ENCODE assay signal across 8 cellular contexts in the genomic region with DNA sequence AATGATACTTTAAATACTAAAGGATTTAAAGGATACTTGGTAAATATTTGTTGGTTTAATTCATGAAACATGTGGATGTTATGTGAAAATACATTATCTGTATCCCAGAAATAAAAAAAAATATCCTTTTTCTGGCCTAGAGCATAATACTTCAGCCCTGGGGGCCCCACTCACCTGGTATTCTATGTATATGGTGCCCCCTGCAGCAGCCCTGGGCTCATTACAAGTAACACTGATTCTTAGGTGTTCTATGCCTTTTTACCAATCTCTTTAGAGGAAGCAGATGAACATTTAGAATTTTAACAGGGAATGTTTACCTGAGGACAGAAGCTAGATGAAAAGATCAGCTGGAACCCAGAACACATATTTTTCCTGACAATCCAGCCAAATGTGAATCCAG. TPM values are rescaled to one million over a fixed set of nuclear protein-coding genes. Genes with fewer than 3 reads are reported as not detected.
A peak's percentile ranks its signal among the peaks of the same experiment; 100 is the strongest.
DNase-seq lines count a peak whose midpoint lies in the region; ATAC-seq and TF ChIP-seq lines count a peak whose summit lies in the region.
"Not testable (repeated sequence)": the region's sequence is repeated elsewhere in the genome, so short reads cannot be mapped to it uniquely, and the experiment has no call there.

No MANE protein-coding gene starts in this region.

- H3K27me3 Mint-ChIP-seq in CD8-positive, alpha-beta T cell (ENCODE audit: low read depth): peaks cover 17% of the 10 kb centered on the region

- TF ChIP-seq CTCF in CD8-positive, alpha-beta T cell (IDR thresholded peaks at IDR 0.05): peak; percentile 25
- TF ChIP-seq CTCF in OCI-LY1 (IDR thresholded peaks at IDR 0.05; ENCODE audit: low read length) (peak; percentile 59), left lung (IDR thresholded peaks at IDR 0.05) (peak; percentile 13 to 16)
- not testable (repeated sequence) for TF ChIP-seq CTCF in colonic mucosa (IDR thresholded peaks at IDR 0.05)

- H3K27me3 ChIP-seq in CD8-positive, alpha-beta T cell (ENCODE audit: insufficient read depth, low read length); OCI-LY1 (ENCODE audit: insufficient read depth, low read length); colonic mucosa; left lung: not testable (repeated sequence)

- not testable (repeated sequence) for H3K4me1 Mint-ChIP-seq in CD8-positive, alpha-beta T cell (ENCODE audit: low read depth)

- POLR2A ChIA-PET in CD8-positive, alpha-beta T cell (lab: Charles Lee): not testable (repeated sequence)

- not testable (repeated sequence) for H3K36me3 Mint-ChIP-seq in CD8-positive, alpha-beta T cell

- not testable (repeated sequence) for H3K9me2 ChIP-seq in OCI-LY1 (ENCODE audit: low read depth, low read length)

- not testable (repeated sequence) for H3K36me3 ChIP-seq in CD8-positive, alpha-beta T cell (ENCODE audit: insufficient read depth, low read length); OCI-LY1 (ENCODE audit: insufficient read depth, low read length); colonic mucosa; left lung

- H3K27ac ChIP-seq in CD8-positive, alpha-beta T cell (ENCODE audit: low read depth, low read length); OCI-LY1 (ENCODE audit: low read depth, low read length, poor library complexity, severe bottlenecking); colonic mucosa; left lung: not testable (repeated sequence)

- not testable (repeated sequence) for H3K9me3 Mint-ChIP-seq in CD8-positive, alpha-beta T cell

- H3F3A ChIP-seq in OCI-LY1 (ENCODE audit: insufficient read depth, low read length): not testable (repeated sequence)

- H3K4me3 Mint-ChIP-seq in CD8-positive, alpha-beta T cell: not testable (repeated sequence)

- not testable (repeated sequence) for DNase-seq in CD8-positive, alpha-beta T cell; left lung
- peak; percentile 39 for DNase-seq in KBM-7
- peak; percentile 8 for DNase-seq in activated CD4-positive, alpha-beta T cell treated with anti-CD3 and anti-CD28 coated beads, Interleukin-2, amount 50 U/mL, for 1 hour
- peak; percentile 41 for DNase-seq in colonic mucosa
- DNase-seq in stimulated activated CD8-positive, alpha-beta memory T cell treated with anti-CD3 and anti-CD28 coated beads, Interleukin-4, amount 100 ng/mL, for 48 hours: peak; percentile 44

- in situ Hi-C loops in KBM-7 (cut with MboI; ENCODE audit: low pct_unique_long_range_greater_than_20kb, low sequenced_read_pairs): not testable (repeated sequence)

- H3K27ac Mint-ChIP-seq in CD8-positive, alpha-beta T cell: not testable (repeated sequence)

- H3K79me2 ChIP-seq in OCI-LY1 (ENCODE audit: insufficient read depth, low read length): not testable (repeated sequence)

- CTCF ChIA-PET in CD8-positive, alpha-beta T cell (lab: Charles Lee): not testable (repeated sequence)

- not testable (repeated sequence) for ATAC-seq in CD8-positive, alpha-beta T cell; left lung
- peak; percentile 33 for ATAC-seq in GM18909 (IDR thresholded peaks at IDR 0.05; ENCODE audit: poor library complexity, unreplicated experiment)

- not testable (repeated sequence) for H3K4me2 ChIP-seq in OCI-LY1 (ENCODE audit: low read length)

- not testable (repeated sequence) for H4K20me1 ChIP-seq in OCI-LY1 (ENCODE audit: insufficient read depth, low read length)

- not testable (repeated sequence) for H3K4me3 ChIP-seq in CD8-positive, alpha-beta T cell (ENCODE audit: low read depth, low read length); OCI-LY1 (ENCODE audit: low read depth, low read length, poor library complexity, severe bottlenecking); colonic mucosa; left lung

- H3K4me1 ChIP-seq in CD8-positive, alpha-beta T cell (ENCODE audit: insufficient read depth, low read length); OCI-LY1 (ENCODE audit: insufficient read depth, low read length, severe bottlenecking); colonic mucosa; left lung: not testable (repeated sequence)

- H3K9me3 ChIP-seq in CD8-positive, alpha-beta T cell (ENCODE audit: low read length); OCI-LY1 (ENCODE audit: low read length); colonic mucosa; left lung: not testable (repeated sequence)

- not testable (repeated sequence) for H2AFZ ChIP-seq in OCI-LY1 (ENCODE audit: low read length)

- not testable (repeated sequence) for H3K9ac ChIP-seq in OCI-LY1 (ENCODE audit: low read length); colonic mucosa (ENCODE audit: low read depth in 2 of 2, low read length in 2 of 2)

- intact Hi-C loops in CD8-positive, alpha-beta T cell (cut with DNase I, micrococcal nuclease); left lung (cut with DNase I): not testable (repeated sequence)
- intact Hi-C loops in colonic mucosa (cut with DNase I): loop anchor here (5.0 kb wide), 1 partner anchor 278 kb away; no protein-coding TSS in a partner anchor

RNA-seq across cellular contexts. Expression of a gene that starts 4.8 kb away (rescaled TPM):
- total RNA-seq in CD8-positive, alpha-beta T cell: not detected
- total RNA-seq in colonic mucosa: 10 to 100 TPM; 19.2 to 22.0 TPM
- total RNA-seq in left lung: 10 to 100 TPM; 17.5 to 23.6 TPM

Comparison
In these comparisons a context has a peak if more than half of its experiments do, and no peak if none do; other contexts are left out.
1. RNA of a gene that starts 4.8 kb away (total RNA-seq): 17.5 to 23.6 TPM in left lung and 19.2 to 22.0 TPM in colonic mucosa; not detected in CD8-positive, alpha-beta T cell; every median in the first group is over 10 times any median in the second.